Comparison of ENCODE assay signal across 10 cellular contexts in the genomic region with DNA sequence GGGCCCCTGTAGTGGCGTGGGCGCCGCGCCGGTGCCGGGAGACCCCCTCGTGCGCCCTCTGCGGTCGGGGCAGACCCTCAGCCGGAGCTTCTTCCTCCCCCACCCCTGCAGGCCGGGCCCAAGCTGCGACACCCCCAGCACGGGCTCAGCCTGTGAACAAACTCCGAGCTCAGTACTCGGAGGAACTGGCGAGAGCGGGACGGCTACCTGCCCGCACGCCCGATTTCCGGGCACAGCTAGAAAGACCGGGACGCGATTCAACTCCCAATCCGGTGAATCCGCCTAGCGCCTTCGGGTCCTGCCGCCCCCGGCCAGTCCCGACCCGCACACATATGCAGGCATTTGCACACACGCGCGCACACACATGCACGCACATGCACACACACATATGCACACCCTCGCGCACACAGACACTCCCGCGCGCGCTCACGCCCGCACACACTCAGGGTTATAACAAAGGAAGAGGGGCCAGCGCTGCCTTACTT. TPM values are rescaled to one million over a fixed set of nuclear protein-coding genes. Genes with fewer than 3 reads are reported as not detected.
DNase-seq lines count a peak whose midpoint lies in the region; ATAC-seq and TF ChIP-seq lines count a peak whose summit lies in the region.
"Had no signal": no experiment of that assay in that cellular context is flagged by ENCODE, and none has a peak within 500 bp of the region (broad histone marks: within the 10 kb centered on the region; RNA-seq: fewer than 3 reads in every experiment).

No MANE protein-coding gene starts in this region.

- no TSS peak for BruUV-seq in A673 (replicated peaks; lab: Mats Ljungman, UMichigan)

- peak overlapping the region; percentile 48 for H3K4me3 ChIP-seq in A673 (ENCODE audit: low read depth, low read length, poor library complexity, severe bottlenecking)
- no peak overlapping the region for H3K4me3 ChIP-seq in DOHH2 (ENCODE audit: low read length)

- H3K4me1 ChIP-seq in A673 (ENCODE audit: insufficient read depth, low read length, poor library complexity, severe bottlenecking) (peaks cover 16% of the 10 kb centered on the region), DOHH2 (ENCODE audit: control insufficient read depth, low read length) (no peaks in the 10 kb centered on the region)

- H3K27me3 ChIP-seq in A673 (replicated peaks; ENCODE audit: insufficient read depth, low read depth, low read length, poor library complexity) (peaks cover 43% of the 10 kb centered on the region), DOHH2 (ENCODE audit: control insufficient read depth, low read length) (peaks cover 94% of the 10 kb centered on the region)

- H3F3A ChIP-seq in DOHH2 (ENCODE audit: control insufficient read depth, insufficient read depth), result no peaks in the 10 kb centered on the region

- peak overlapping the region; percentile 43 for H3K4me2 ChIP-seq in DOHH2 (ENCODE audit: low read length)

- no peaks in the 10 kb centered on the region for H3K9me2 ChIP-seq in DOHH2 (replicated peaks; ENCODE audit: control insufficient read depth, low read length)

- POLR2A ChIA-PET in A673 (lab: Charles Lee; ENCODE audit: low non-redundant PET), result interaction anchor here (0.7 kb wide), 1 partner anchor 1321 kb away, joined by 3 read pairs; no protein-coding TSS in a partner anchor

- H3K27ac ChIP-seq in A673 (ENCODE audit: low read depth, low read length, poor library complexity, severe bottlenecking), result no peak overlapping the region
- no peak overlapping the region for H3K27ac ChIP-seq in DOHH2 (ENCODE audit: low read depth, low read length)

- intact Hi-C loops in A673 (cut with micrococcal nuclease; ENCODE audit: unreplicated experiment), result no loop called here

- H3K36me3 ChIP-seq in A673 (ENCODE audit: insufficient read depth, low read length, poor library complexity, severe bottlenecking) (no peaks in the 10 kb centered on the region), DOHH2 (ENCODE audit: control insufficient read depth, low read length) (no peaks in the 10 kb centered on the region)

- H3K4me1 Mint-ChIP-seq in activated naive CD8-positive, alpha-beta T cell (ENCODE audit: low read depth), result peaks cover 12% of the 10 kb centered on the region
- H3K4me1 Mint-ChIP-seq in memory B cell, result peaks cover 7% of the 10 kb centered on the region

- peak; percentile 46 for ATAC-seq in memory B cell (ENCODE audit: low read depth)
- no peak for ATAC-seq in GM18870 (IDR thresholded peaks at IDR 0.05; ENCODE audit: unreplicated experiment)
- ATAC-seq in HG03378 (IDR thresholded peaks at IDR 0.05; ENCODE audit: unreplicated experiment), result no peak

- H3K79me2 ChIP-seq in DOHH2 (ENCODE audit: control insufficient read depth, low read length), result no peaks in the 10 kb centered on the region

- H3K9me3 ChIP-seq in A673 (ENCODE audit: low read depth, low read length, poor library complexity, severe bottlenecking) (no peaks in the 10 kb centered on the region), DOHH2 (ENCODE audit: control insufficient read depth, insufficient read depth, low read length) (no peaks in the 10 kb centered on the region)

- H3K9me3 Mint-ChIP-seq in activated naive CD8-positive, alpha-beta T cell (ENCODE audit: low read depth), result no peaks in the 10 kb centered on the region
- H3K9me3 Mint-ChIP-seq in memory B cell, result no peaks in the 10 kb centered on the region

- H3K36me3 Mint-ChIP-seq in activated naive CD8-positive, alpha-beta T cell, result no peaks in the 10 kb centered on the region
- no peaks in the 10 kb centered on the region for H3K36me3 Mint-ChIP-seq in memory B cell

- DNase-seq in A673 (ENCODE audit: low spot score) (no peak), memory B cell (ENCODE audit: low spot score in 2 of 2) (no peak), nucleus accumbens (lab: John Stamatoyannopoulos, UW) (no peak), amygdala (lab: John Stamatoyannopoulos, UW) (no peak)
- DNase-seq: SIG-M5; stimulated activated CD8-positive, alpha-beta memory T cell treated with anti-CD3 and anti-CD28 coated beads, Interleukin-4, amount 100 ng/mL, for 48 hours had no signal

- CTCF ChIA-PET in A673 (lab: Charles Lee), result interaction anchor here (0.7 to 1.4 kb wide), 3 partner anchors 17 to 79 kb away, joined by 3 to 11 read pairs (median 4); no protein-coding TSS in a partner anchor

- H3K27ac Mint-ChIP-seq in activated naive CD8-positive, alpha-beta T cell, result no peak overlapping the region
- no peak overlapping the region for H3K27ac Mint-ChIP-seq in memory B cell

- TF ChIP-seq CTCF in A673 (conservative IDR thresholded peaks at IDR 0.05; ENCODE audit: low read depth, low read length), result peak; percentile 23; the same call in 1 of the 2 replicates
- no peak for TF ChIP-seq CTCF in DOHH2 (IDR thresholded peaks at IDR 0.05; ENCODE audit: low read depth, low read length, poor library complexity, severe bottlenecking)

- H4K20me1 ChIP-seq in DOHH2 (ENCODE audit: control insufficient read depth, insufficient read depth, low read depth, low read length), result no peaks in the 10 kb centered on the region; the same call in 1 of the 2 replicates

- peak overlapping the region; percentile 86 for H3K4me3 Mint-ChIP-seq in activated naive CD8-positive, alpha-beta T cell
- H3K4me3 Mint-ChIP-seq in memory B cell, result peak overlapping the region; percentile 79

- peaks cover 47% of the 10 kb centered on the region for H3K27me3 Mint-ChIP-seq in activated naive CD8-positive, alpha-beta T cell
- peaks cover 42% of the 10 kb centered on the region for H3K27me3 Mint-ChIP-seq in memory B cell

RNA-seq across cellular contexts. Expression of a gene that starts 0.6 kb away (rescaled TPM):
- total RNA-seq in A673 (2021), result 0.45 and 2.0 TPM in 2 replicates

RNA-seq across cellular contexts. Expression of a gene that starts 34.6 kb away (rescaled TPM):
- 1.5 and 3.4 TPM in 2 replicates for total RNA-seq in A673 (2021)

RNA-seq across cellular contexts. Expression of a gene that starts 48.0 kb away (rescaled TPM):
- total RNA-seq in A673 (2021), result 9.2 and 29.3 TPM in 2 replicates
